Comparison of ENCODE assay signal across 8 cellular contexts in genomic region chr3:107846282-107846852, GRCh38.
A peak's percentile ranks its signal among the peaks of the same experiment; 100 is the strongest.
DNase-seq lines count a peak whose midpoint lies in the region; ATAC-seq, FAIRE-seq and TF ChIP-seq lines count a peak whose summit lies in the region.

No MANE protein-coding gene starts in this region.

- peak overlapping the region; percentile 47; the same call in 1 of the 2 replicates for H3K9ac ChIP-seq in GM23248

- H3K36me3 ChIP-seq in GM23248 (ENCODE audit: low read depth), result no peaks in the 10 kb centered on the region
- no peaks in the 10 kb centered on the region for H3K36me3 ChIP-seq in Panc1 (ENCODE audit: control insufficient read depth, insufficient read depth, low read length)
- no peaks in the 10 kb centered on the region for H3K36me3 ChIP-seq in bronchial epithelial cell (ENCODE audit: control insufficient read depth, insufficient read depth, low read length)

- H3F3A ChIP-seq in GM23248 (ENCODE audit: insufficient read depth), result peaks cover 21% of the 10 kb centered on the region

- H3K4me3 ChIP-seq in GM23248 (peak overlapping the region; percentile 67), Panc1 (ENCODE audit: low read depth in 2 of 2, low read length in 2 of 2) (no peak overlapping the region), bronchial epithelial cell (ENCODE audit: low read depth, low read length) (no peak overlapping the region)

- peak overlapping the region; percentile 88 for H3K4me2 ChIP-seq in GM23248 (ENCODE audit: unreplicated experiment)

- no TSS peak for BruUV-seq in Panc1 (replicated peaks; lab: Mats Ljungman, UMichigan)

- no peaks in the 10 kb centered on the region for H4K20me1 ChIP-seq in GM23248 (ENCODE audit: insufficient read depth)

- intact Hi-C loops in Panc1 (cut with micrococcal nuclease; ENCODE audit: unreplicated experiment), result no loop called here

- ATAC-seq in Panc1 (peak; percentile 92), HG02840 (IDR thresholded peaks at IDR 0.05; ENCODE audit: low FRiP score, unreplicated experiment) (no peak), HG02884 (IDR thresholded peaks at IDR 0.05; ENCODE audit: unreplicated experiment) (no peak)

- H3K27me3 ChIP-seq in GM23248 (replicated peaks; ENCODE audit: insufficient read depth) (no peaks in the 10 kb centered on the region), Panc1 (ENCODE audit: control insufficient read depth, insufficient read depth, low read length) (peaks cover 5% of the 10 kb centered on the region), bronchial epithelial cell (ENCODE audit: control insufficient read depth, insufficient read depth, low read length) (no peaks in the 10 kb centered on the region)

- 49 to 55% methylated on average over 10 of the region's 10 CpGs for WGBS in GM23248 (ENCODE audit: low coverage in 1 of 2, low lambda C conversion rate in 2 of 2, missing lambda C conversion rate in 2 of 2), 2 experiments

- FAIRE-seq in bronchial epithelial cell (lab: Jason Lieb, UNC), result peak; percentile 36

- H3K79me2 ChIP-seq in GM23248 (ENCODE audit: insufficient read depth), result no peaks in the 10 kb centered on the region

- DNase-seq in ACHN (peak; percentile 8), GM23248 (peak; percentile 79), Panc1 (ENCODE audit: low read depth, low spot score) (peak; percentile 39), bronchial epithelial cell (ENCODE audit: low read depth) (peak; percentile 80), iris pigment epithelial cell (ENCODE audit: low read depth) (peak; percentile 70)
- peak in 3 of 4 experiments; percentile 2 to 17 (median 13) for DNase-seq in stimulated activated CD4-positive, alpha-beta T cell treated with anti-CD3 and anti-CD28 coated beads, Interleukin-1b, Interleukin-23, amount 100 ng/mL, for 24 hours (ENCODE audit: low read depth in 4 of 4, low spot score in 1 of 4)

- CTCF ChIA-PET in Panc1 (lab: Charles Lee), result interaction anchor here (0.7 kb wide), 1 partner anchor 578 kb away, joined by 5 read pairs; no protein-coding TSS in a partner anchor

- in situ Hi-C loops in ACHN (cut with HindIII; ENCODE audit: low pct_ligation_motif_present, low pct_unique_long_range_greater_than_20kb, low sequenced_read_pairs) (no loop called here), GM23248 (cut with MboI) (no loop called here), Panc1 (cut with HindIII; ENCODE audit: low pct_unique_long_range_greater_than_20kb, low sequenced_read_pairs) (no loop called here)

- H3K9me2 ChIP-seq in GM23248 (ENCODE audit: insufficient read depth), result no peaks in the 10 kb centered on the region

- TF ChIP-seq CTCF in Panc1 (IDR thresholded peaks at IDR 0.05) (peak; percentile 85), bronchial epithelial cell (IDR thresholded peaks at IDR 0.05; ENCODE audit: insufficient read depth, low read length, severe bottlenecking) (peak; percentile 88)

- H3K4me1 ChIP-seq in GM23248 (ENCODE audit: insufficient read depth) (peaks cover 7% of the 10 kb centered on the region; the same call in 1 of the 2 replicates), Panc1 (ENCODE audit: control insufficient read depth, insufficient read depth, low read length) (no peaks in the 10 kb centered on the region)

- POLR2A ChIA-PET in Panc1 (lab: Charles Lee), result interaction anchor here (0.5 kb wide), 1 partner anchor 52 kb away, joined by 4 read pairs; no protein-coding TSS in a partner anchor

- peak overlapping the region; percentile 60 for H3K27ac ChIP-seq in GM23248
- no peak overlapping the region for H3K27ac ChIP-seq in Panc1 (ENCODE audit: low read length)

- H3K9me3 ChIP-seq in GM23248 (ENCODE audit: low read depth), result no peaks in the 10 kb centered on the region
- no peaks in the 10 kb centered on the region for H3K9me3 ChIP-seq in Panc1 (ENCODE audit: control insufficient read depth, insufficient read depth, low read depth, low read length)

- peak overlapping the region; percentile 89 for H2AFZ ChIP-seq in GM23248

Comparison
In these comparisons a context has a peak if more than half of its experiments do, and no peak if none do; other contexts are left out.
1. DNase-seq: peak in every context shown above with its lines; median percentile 80 in bronchial epithelial cell; 79 in GM23248; 70 in iris pigment epithelial cell; 39 in Panc1; 13 in stimulated activated CD4-positive, alpha-beta T cell treated with anti-CD3 and anti-CD28 coated beads, Interleukin-1b, Interleukin-23, amount 100 ng/mL, for 24 hours; 8 in ACHN.